1 cellular context compared by ENCODE assay signal in genomic region chr9:127943746-127944145, GRCh38.
A peak's percentile ranks its signal among the peaks of the same experiment; 100 is the strongest.
TF ChIP-seq lines count a peak whose summit lies in the region.

No MANE protein-coding gene starts in this region.

TF ChIP-seq in HepG2, 621 proteins besides CTCF, POLR2A, EP300 and RAD21 (continues in another document):
- no peak for TF ChIP-seq ZNF549 (CRISPR knock-in tag; IDR thresholded peaks at IDR 0.05)
- no peak for TF ChIP-seq REST (IDR thresholded peaks at IDR 0.05; ENCODE audit: borderline replicate concordance in 1 of 2, low read depth in 1 of 2, low read length in 2 of 2)
- TF ChIP-seq ZC3H4 (CRISPR knock-in tag; IDR thresholded peaks at IDR 0.05; ENCODE audit: borderline replicate concordance), result no peak
- TF ChIP-seq THAP7 (CRISPR knock-in tag; IDR thresholded peaks at IDR 0.05), result no peak
- TF ChIP-seq ZNF451 (CRISPR knock-in tag; IDR thresholded peaks at IDR 0.05), result no peak
- TF ChIP-seq DNMT3B (CRISPR knock-in tag; conservative IDR thresholded peaks at IDR 0.05), result no peak
- peak; percentile 30; the same call in 1 of the 3 replicates for TF ChIP-seq MXI1 (IDR thresholded peaks at IDR 0.05; ENCODE audit: borderline replicate concordance, low read depth, low read length)
- no peak for TF ChIP-seq SIX1 (CRISPR knock-in tag; IDR thresholded peaks at IDR 0.05; ENCODE audit: borderline replicate concordance)
- TF ChIP-seq KLF12 (CRISPR knock-in tag; IDR thresholded peaks at IDR 0.05; ENCODE audit: borderline replicate concordance), result no peak
- TF ChIP-seq ZNF263 (CRISPR knock-in tag; IDR thresholded peaks at IDR 0.05), result no peak
- peak; percentile 89 for TF ChIP-seq STAG1 (CRISPR knock-in tag; IDR thresholded peaks at IDR 0.05)
- TF ChIP-seq NCOA2 (CRISPR knock-in tag; IDR thresholded peaks at IDR 0.05), result no peak
- no peak for TF ChIP-seq SMYD3 (CRISPR knock-in tag; IDR thresholded peaks at IDR 0.05)
- TF ChIP-seq ZNF770 (CRISPR knock-in tag; IDR thresholded peaks at IDR 0.05), result no peak
- TF ChIP-seq ATF7-NPFF (CRISPR knock-in tag; IDR thresholded peaks at IDR 0.05; ENCODE audit: low read depth), result no peak
- no peak for TF ChIP-seq PCBP2 (optimal IDR thresholded peaks at IDR 0.05; ENCODE audit: low read depth, low read length, poor library complexity, severe bottlenecking)
- no peak for TF ChIP-seq ZMAT5 (CRISPR knock-in tag; IDR thresholded peaks at IDR 0.05; ENCODE audit: borderline replicate concordance, low read depth)
- peak; percentile 47; the same call in 1 of the 2 replicates for TF ChIP-seq FOSL2 (CRISPR knock-in tag; IDR thresholded peaks at IDR 0.05)
- no peak for TF ChIP-seq HNF4A (CRISPR knock-in tag; IDR thresholded peaks at IDR 0.05)
- no peak for TF ChIP-seq ZFP90 (CRISPR knock-in tag; IDR thresholded peaks at IDR 0.05; ENCODE audit: borderline replicate concordance)
- no peak for TF ChIP-seq NFYC (CRISPR knock-in tag; IDR thresholded peaks at IDR 0.05)
- TF ChIP-seq ZSCAN31 (CRISPR knock-in tag; IDR thresholded peaks at IDR 0.05; ENCODE audit: low read depth), result no peak
- no peak for TF ChIP-seq BRCA1 (CRISPR knock-in tag; IDR thresholded peaks at IDR 0.05)
- no peak for TF ChIP-seq ZBTB8A (CRISPR knock-in tag; IDR thresholded peaks at IDR 0.05; ENCODE audit: borderline replicate concordance, low read depth)
- 0 out of 2 replicates have a peak, but pooled peaks have one; percentile 38 for TF ChIP-seq HNRNPL (IDR thresholded peaks at IDR 0.05; ENCODE audit: low read depth, low read length)
- no peak for TF ChIP-seq ZBTB37 (CRISPR knock-in tag; IDR thresholded peaks at IDR 0.05)
- TF ChIP-seq ZNF709 (CRISPR knock-in tag; IDR thresholded peaks at IDR 0.05), result no peak
- no peak for TF ChIP-seq NCOA1 (CRISPR knock-in tag; IDR thresholded peaks at IDR 0.05)
- no peak for TF ChIP-seq TSC22D2 (CRISPR knock-in tag; IDR thresholded peaks at IDR 0.05; ENCODE audit: borderline replicate concordance)
- no peak; the same call in 1 of the 2 replicates for TF ChIP-seq TARDBP (CRISPR knock-in tag; IDR thresholded peaks at IDR 0.05)
- TF ChIP-seq ZNF616 (CRISPR knock-in tag; IDR thresholded peaks at IDR 0.05; ENCODE audit: low read depth), result no peak
- TF ChIP-seq SCMH1 (CRISPR knock-in tag; IDR thresholded peaks at IDR 0.05; ENCODE audit: borderline replicate concordance), result no peak
- TF ChIP-seq ZNF574 (CRISPR knock-in tag; IDR thresholded peaks at IDR 0.05), result peak; percentile 39; the same call in 1 of the 2 replicates
- TF ChIP-seq MATR3 (CRISPR knock-in tag; IDR thresholded peaks at IDR 0.05), result no peak
- TF ChIP-seq HNRNPUL1 (IDR thresholded peaks at IDR 0.05; ENCODE audit: low read depth, low read length), result no peak
- TF ChIP-seq U2AF1 (optimal IDR thresholded peaks at IDR 0.05; ENCODE audit: low read depth, low read length), result no peak
- TF ChIP-seq ZNF335 (CRISPR knock-in tag; IDR thresholded peaks at IDR 0.05), result no peak
- TF ChIP-seq ZXDC (CRISPR knock-in tag; IDR thresholded peaks at IDR 0.05), result no peak
- no peak for TF ChIP-seq ZNF816 (CRISPR knock-in tag; IDR thresholded peaks at IDR 0.05; ENCODE audit: borderline replicate concordance)
- 0 out of 2 replicates have a peak, but pooled peaks have one; percentile 55 for TF ChIP-seq ZNF326 (CRISPR knock-in tag; IDR thresholded peaks at IDR 0.05; ENCODE audit: borderline replicate concordance)
- TF ChIP-seq ZNF7 (CRISPR knock-in tag; IDR thresholded peaks at IDR 0.05), result no peak
- TF ChIP-seq MXD3 (CRISPR knock-in tag; IDR thresholded peaks at IDR 0.05), result no peak
- no peak for TF ChIP-seq CCAR2 (optimal IDR thresholded peaks at IDR 0.05; ENCODE audit: low read depth, low read length)
- TF ChIP-seq FUBP1 (CRISPR knock-in tag; IDR thresholded peaks at IDR 0.05; ENCODE audit: borderline replicate concordance), result no peak
- TF ChIP-seq ZNF564 (CRISPR knock-in tag; IDR thresholded peaks at IDR 0.05), result no peak
- TF ChIP-seq RBFOX2 (IDR thresholded peaks at IDR 0.05; ENCODE audit: low read depth, low read length), result peak; percentile 59; the same call in 1 of the 2 replicates
- TF ChIP-seq SP1 (IDR thresholded peaks at IDR 0.05), result no peak
- peak; percentile 63; the same call in 1 of the 2 replicates for TF ChIP-seq SP1 (CRISPR knock-in tag; IDR thresholded peaks at IDR 0.05)
- TF ChIP-seq ZHX1 (CRISPR knock-in tag; IDR thresholded peaks at IDR 0.05; ENCODE audit: low read depth), result 0 out of 2 replicates have a peak, but pooled peaks have one; percentile 38
